ENCODE assay signal across 18 cellular contexts in the genomic region with DNA sequence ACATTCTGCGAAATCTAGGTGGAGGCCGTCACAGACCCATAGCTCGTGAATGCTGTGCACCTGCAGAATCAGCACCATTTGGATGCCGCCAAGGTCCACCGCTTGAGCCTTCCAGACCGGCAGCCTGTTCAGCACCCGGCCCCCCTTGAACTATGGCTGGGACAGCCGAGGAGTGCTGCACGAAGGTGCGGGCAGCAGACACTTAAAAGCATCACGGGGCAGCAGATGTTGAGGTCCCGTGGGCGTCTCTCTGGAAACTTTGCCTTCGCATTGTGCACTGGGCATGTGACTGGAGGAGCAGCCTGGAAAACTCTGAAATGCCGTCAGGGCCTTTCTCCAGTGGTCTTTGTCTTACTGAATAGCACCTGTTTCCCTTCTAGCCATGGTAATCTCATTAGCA. TPM values are rescaled to one million over a fixed set of nuclear protein-coding genes. Genes with fewer than 3 reads are reported as not detected.
"Had no signal": no experiment of that assay in that cellular context is flagged by ENCODE, and none has a peak within 500 bp of the region (broad histone marks: within the 10 kb centered on the region; RNA-seq: fewer than 3 reads in every experiment).

No MANE protein-coding gene starts in this region.

RNA-seq across cellular contexts. Expression of a gene that starts 6.7 kb away (rescaled TPM):
- total RNA-seq: activated CD8-positive, alpha-beta T cell treated with anti-CD3 and anti-CD28 coated beads for 36 hours; activated T-cell treated with anti-CD3 and anti-CD28 coated beads, Interleukin-2, amount 50 U/mL, for 4 hours; activated T-helper 17 cell treated with anti-CD3 and anti-CD28 coated beads, Interleukin-2, amount 50 U/mL, for 72 hours; body of pancreas; cardiac muscle cell; cerebellum; dermis blood vessel endothelial cell; endothelial cell of umbilical vein; esophagus squamous epithelium; fibroblast of lung; fibroblast of villous mesenchyme; gastroesophageal sphincter; glomerular endothelial cell; T-cell; T-helper 2 cell treated with Interferon-gamma antibody and Interleukin-4, amounts not matched to agents 100 ng/mL and 5 ng/mL, for 36 hours; WTC11 had no signal
- polyA plus RNA-seq: adipose tissue, endothelial cell of umbilical vein, esophagus, fibroblast of lung had no signal

RNA-seq across cellular contexts. Expression of a gene that starts 25.2 kb away (rescaled TPM):
- total RNA-seq: activated CD8-positive, alpha-beta T cell treated with anti-CD3 and anti-CD28 coated beads for 36 hours; activated T-cell treated with anti-CD3 and anti-CD28 coated beads, Interleukin-2, amount 50 U/mL, for 4 hours; activated T-helper 17 cell treated with anti-CD3 and anti-CD28 coated beads, Interleukin-2, amount 50 U/mL, for 72 hours; body of pancreas; cardiac muscle cell; dermis blood vessel endothelial cell; endothelial cell of umbilical vein; esophagus squamous epithelium; fibroblast of lung; fibroblast of villous mesenchyme; gastroesophageal sphincter; glomerular endothelial cell; T-cell; T-helper 2 cell treated with Interferon-gamma antibody and Interleukin-4, amounts not matched to agents 100 ng/mL and 5 ng/mL, for 36 hours had no signal
- polyA plus RNA-seq: adipose tissue, cardiac muscle cell, endothelial cell of umbilical vein, esophagus, fibroblast of lung had no signal
